23 cellular contexts compared by ENCODE assay signal in genomic region chr2:61926921-61927477, GRCh38.
"Had no signal": no experiment of that assay in that cellular context is flagged by ENCODE, and none has a peak within 500 bp of the region (broad histone marks: within the 10 kb centered on the region; RNA-seq: fewer than 3 reads in every experiment).

No MANE protein-coding gene starts in this region.

- H3K4me3 Mint-ChIP-seq: activated CD8-positive, alpha-beta T cell treated with anti-CD3 and anti-CD28 coated beads, Interleukin-2, amount 10 ng/mL, durations not matched to agents 7 days and 5 days; activated naive CD8-positive, alpha-beta T cell; activated T-helper 1 cell treated with anti-CD3 and anti-CD28 coated beads, Interleukin-12 subunit alpha, Interleukin-12 subunit beta, Interleukin-2, Interleukin-4 antibody, amounts not matched to agents 30 ng/mL and 10 ng/mL and 1 ng/mL, durations not matched to agents 14 hours and 24 hours and 36 hours; brain; central memory CD8-positive, alpha-beta T cell had no signal

- ATAC-seq: activated CD8-positive, alpha-beta T cell treated with anti-CD3 and anti-CD28 coated beads, Interleukin-2, amount 10 ng/mL, durations not matched to agents 7 days and 5 days; PC-3; SK-N-SH treated with all-trans-retinoic acid at 6 μM for 48 hours had no signal

- DNase-seq: activated CD4-positive, alpha-beta T cell treated with anti-CD3 and anti-CD28 coated beads for 48 hours; activated CD4-positive, alpha-beta T cell treated with anti-CD3 and anti-CD28 coated beads, Interleukin-2, amount 50 U/mL, for 4 hours; activated CD4-positive, CD25-positive, alpha-beta regulatory T cell treated with anti-CD3 and anti-CD28 coated beads, Interleukin-2, amount 50 U/mL, for 72 hours; activated CD8-positive, alpha-beta memory T cell treated with anti-CD3 and anti-CD28 coated beads, Interleukin-2, amount 50 U/mL, for 48 hours; activated CD8-positive, alpha-beta T cell treated with anti-CD3 and anti-CD28 coated beads, Interleukin-2, amount 10 ng/mL, durations not matched to agents 7 days and 5 days; activated effector memory CD4-positive, alpha-beta T cell treated with Interleukin-2 at 50 U/mL for 16 hours; activated naive CD4-positive, alpha-beta T cell; activated T-cell treated with anti-CD3 and anti-CD28 coated beads, Interleukin-2, amount 50 U/mL, for 1 hour; amygdala; MG63; NCI-H1105 treated with DMSO at 0.1 percent for 48 hours; NCI-H1436 treated with DMSO at 0.1 percent for 48 hours; NCI-H187; NCI-H2081; NCI-H524; PC-3; SHP77; SW 1271 had no signal

- H3K4me1 Mint-ChIP-seq: brain; central memory CD8-positive, alpha-beta T cell had no signal

- H3K9me3 Mint-ChIP-seq: activated T-helper 1 cell treated with anti-CD3 and anti-CD28 coated beads, Interleukin-12 subunit alpha, Interleukin-12 subunit beta, Interleukin-2, Interleukin-4 antibody, amounts not matched to agents 30 ng/mL and 10 ng/mL and 1 ng/mL, durations not matched to agents 14 hours and 24 hours and 36 hours; central memory CD8-positive, alpha-beta T cell had no signal

- H3K27me3 Mint-ChIP-seq: activated naive CD8-positive, alpha-beta T cell; brain; central memory CD8-positive, alpha-beta T cell had no signal

- H3K27ac Mint-ChIP-seq: activated CD8-positive, alpha-beta T cell treated with anti-CD3 and anti-CD28 coated beads, Interleukin-2, amount 10 ng/mL, durations not matched to agents 7 days and 5 days; activated naive CD8-positive, alpha-beta T cell; activated T-helper 1 cell treated with anti-CD3 and anti-CD28 coated beads, Interleukin-12 subunit alpha, Interleukin-12 subunit beta, Interleukin-2, Interleukin-4 antibody, amounts not matched to agents 30 ng/mL and 10 ng/mL and 1 ng/mL, durations not matched to agents 14 hours and 24 hours and 36 hours; brain had no signal
